35 cellular contexts compared by ENCODE assay signal in genomic region chr9:123432331-123433236, GRCh38.
"Had no signal": no experiment of that assay in that cellular context is flagged by ENCODE, and none has a peak within 500 bp of the region (broad histone marks: within the 10 kb centered on the region; RNA-seq: fewer than 3 reads in every experiment).

No MANE protein-coding gene starts in this region.

- H3K4me1 Mint-ChIP-seq: activated naive CD4-positive, alpha-beta T cell treated with anti-CD3 and anti-CD28 coated beads, Interleukin-2, amount 50 U/mL, for 24 hours; activated naive CD8-positive, alpha-beta T cell treated with anti-CD3 and anti-CD28 coated beads, Interleukin-2, amount 50 U/mL, for 24 hours had no signal

- ATAC-seq: activated naive CD8-positive, alpha-beta T cell treated with anti-CD3 and anti-CD28 coated beads, Interleukin-2, amount 50 U/mL, for 24 hours; pancreas had no signal

- H3K4me3 Mint-ChIP-seq: activated naive CD4-positive, alpha-beta T cell treated with anti-CD3 and anti-CD28 coated beads, Interleukin-2, amount 50 U/mL, for 24 hours; activated naive CD8-positive, alpha-beta T cell treated with anti-CD3 and anti-CD28 coated beads, Interleukin-2, amount 50 U/mL, for 24 hours; activated T-helper 1 cell treated with anti-CD3 and anti-CD28 coated beads, Interleukin-12 subunit alpha, Interleukin-12 subunit beta, Interleukin-2, Interleukin-4 antibody, amounts not matched to agents 30 ng/mL and 10 ng/mL and 1 ng/mL, durations not matched to agents 14 hours and 24 hours and 36 hours; nephron; T-helper 1 cell treated with Interleukin-12 subunit alpha and Interleukin-12 subunit beta and Interleukin-4 antibody, amounts not matched to agents 30 μg/mL and 1 μg/mL, for 36 hours; type B pancreatic cell had no signal

- H3K4me3 ChIP-seq: breast epithelium, left ventricle myocardium inferior, lung, pancreas, prostate gland, smooth muscle cell, thoracic aorta, vagina had no signal

- H3K27ac Mint-ChIP-seq: activated naive CD4-positive, alpha-beta T cell treated with anti-CD3 and anti-CD28 coated beads, Interleukin-2, amount 50 U/mL, for 24 hours; activated naive CD8-positive, alpha-beta T cell treated with anti-CD3 and anti-CD28 coated beads, Interleukin-2, amount 50 U/mL, for 24 hours; activated T-helper 1 cell treated with anti-CD3 and anti-CD28 coated beads, Interleukin-12 subunit alpha, Interleukin-12 subunit beta, Interleukin-2, Interleukin-4 antibody, amounts not matched to agents 30 ng/mL and 10 ng/mL and 1 ng/mL, durations not matched to agents 14 hours and 24 hours and 36 hours; nephron; T-helper 1 cell treated with Interleukin-12 subunit alpha and Interleukin-12 subunit beta and Interleukin-4 antibody, amounts not matched to agents 30 μg/mL and 1 μg/mL, for 36 hours; type B pancreatic cell had no signal

- H3K36me3 ChIP-seq: breast epithelium, pancreas, prostate gland had no signal

- H3K27ac ChIP-seq: breast epithelium, epithelial cell of prostate, left ventricle myocardium inferior, pancreas, prostate gland, thoracic aorta, vagina, VCaP had no signal

- H3K9me3 Mint-ChIP-seq: activated naive CD4-positive, alpha-beta T cell treated with anti-CD3 and anti-CD28 coated beads, Interleukin-2, amount 50 U/mL, for 24 hours; activated naive CD8-positive, alpha-beta T cell treated with anti-CD3 and anti-CD28 coated beads, Interleukin-2, amount 50 U/mL, for 24 hours; activated T-helper 1 cell treated with anti-CD3 and anti-CD28 coated beads, Interleukin-12 subunit alpha, Interleukin-12 subunit beta, Interleukin-2, Interleukin-4 antibody, amounts not matched to agents 30 ng/mL and 10 ng/mL and 1 ng/mL, durations not matched to agents 14 hours and 24 hours and 36 hours; T-helper 1 cell treated with Interleukin-12 subunit alpha and Interleukin-12 subunit beta and Interleukin-4 antibody, amounts not matched to agents 30 μg/mL and 1 μg/mL, for 36 hours; type B pancreatic cell had no signal

- H3K4me1 ChIP-seq: breast epithelium, left ventricle myocardium inferior, pancreas, prostate gland, vagina had no signal

- H3K27me3 ChIP-seq: breast epithelium, pancreas, vagina had no signal

- DNase-seq: activated CD4-positive, alpha-beta T cell treated with anti-CD3 and anti-CD28 coated beads for 4 hours; activated CD4-positive, alpha-beta T cell treated with anti-CD3 and anti-CD28 coated beads, Interleukin-2, amount 50 U/mL, for 4 hours; activated CD8-positive, alpha-beta memory T cell treated with anti-CD3 and anti-CD28 coated beads, Interleukin-2, amount 50 U/mL, for 4 hours; activated naive CD8-positive, alpha-beta T cell treated with anti-CD3 and anti-CD28 coated beads, Interleukin-2, amount 50 U/mL, for 24 hours; activated T-cell treated with anti-CD3 and anti-CD28 coated beads, Interleukin-2, amount 50 U/mL, for 1 hour; effector CD8-positive, alpha-beta T cell; glutamatergic neuron; left ventricle myocardium inferior; mesendoderm; nucleus accumbens; retina; stimulated activated CD4-positive, alpha-beta T cell treated with anti-CD3 and anti-CD28 coated beads, Interleukin-15, amount 100 ng/mL, for 24 hours; stimulated activated CD4-positive, alpha-beta T cell treated with anti-CD3 and anti-CD28 coated beads, Interleukin-2, amount 100 ng/mL, for 24 hours; stimulated activated naive CD4-positive, alpha-beta T cell; SW 1271; T-helper 9 cell had no signal

- H3K9me3 ChIP-seq: pancreas, prostate gland, vagina had no signal

- FAIRE-seq: colon, endometrium, frontal cortex, islet of Langerhans, pancreas, TTC549 had no signal

- H3K27me3 Mint-ChIP-seq: activated naive CD4-positive, alpha-beta T cell treated with anti-CD3 and anti-CD28 coated beads, Interleukin-2, amount 50 U/mL, for 24 hours; activated naive CD8-positive, alpha-beta T cell treated with anti-CD3 and anti-CD28 coated beads, Interleukin-2, amount 50 U/mL, for 24 hours; type B pancreatic cell had no signal
